8 cellular contexts compared by ENCODE assay signal in the genomic region with DNA sequence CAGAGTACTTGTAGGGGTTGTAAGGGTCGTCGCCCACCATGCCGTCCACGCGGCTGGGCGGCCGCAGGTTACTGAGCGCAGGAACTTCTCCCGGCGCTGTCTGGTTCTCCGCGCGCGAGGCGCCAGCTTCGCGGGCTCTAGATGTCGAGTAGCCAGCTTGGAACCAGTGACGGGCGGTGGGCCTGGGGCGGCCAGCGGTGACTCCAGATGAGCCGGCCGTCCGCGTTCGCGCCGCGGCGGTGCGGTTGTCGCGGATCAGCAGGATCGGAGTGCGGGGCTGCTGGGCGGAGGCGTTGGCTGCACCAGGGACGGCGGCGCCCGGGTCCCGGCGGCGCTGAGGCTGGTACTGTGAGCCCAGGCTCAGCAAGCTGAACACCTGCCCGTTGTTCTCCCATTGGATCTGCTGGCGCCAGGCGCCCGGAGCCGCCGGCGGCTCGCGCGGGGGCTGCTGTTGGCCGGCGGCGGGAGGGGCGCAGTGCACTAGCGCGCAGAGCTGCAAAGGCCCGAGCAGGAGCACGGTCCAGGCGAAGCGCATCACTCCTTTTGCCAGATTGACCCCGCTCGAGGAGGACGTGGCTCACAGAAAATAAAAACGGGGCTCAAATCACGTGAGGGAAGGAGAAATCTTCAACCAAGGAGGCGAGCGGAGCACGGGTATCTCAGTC. TPM values are rescaled to one million over a fixed set of nuclear protein-coding genes. Genes with fewer than 3 reads are reported as not detected.
DNase-seq lines count a peak whose midpoint lies in the region; ATAC-seq, FAIRE-seq and TF ChIP-seq lines count a peak whose summit lies in the region.

No MANE protein-coding gene starts in this region.

- no peaks in the 10 kb centered on the region for H4K20me1 ChIP-seq in HepG2 (ENCODE audit: insufficient read depth, low read length)

- FAIRE-seq in HepG2 (lab: Jason Lieb, UNC), result no peak

- H3K9ac ChIP-seq in HepG2 (ENCODE audit: insufficient read depth, low read depth, low read length), result peak overlapping the region; percentile 72
- peak overlapping the region; percentile 23 to 79 (median 70) for H3K9ac ChIP-seq in subcutaneous abdominal adipose tissue (ENCODE audit: low read length in 5 of 5)

- no peaks in the 10 kb centered on the region for H3K36me3 Mint-ChIP-seq in CD8-positive, alpha-beta memory T cell

- peak; percentile 76 for ATAC-seq in HepG2

- H3K4me1 ChIP-seq in CD8-positive, alpha-beta memory T cell (ENCODE audit: insufficient read depth, low read length), result peaks cover 4% of the 10 kb centered on the region
- H3K4me1 ChIP-seq in HepG2 (ENCODE audit: insufficient read depth, low read length), result peaks cover 66% of the 10 kb centered on the region
- peaks cover 0 to 42% (median 33%) of the 10 kb centered on the region in 5 donors for H3K4me1 ChIP-seq in subcutaneous abdominal adipose tissue (ENCODE audit: control insufficient read depth in 5 of 5, insufficient read depth in 5 of 5, low read length in 5 of 5)

- peaks cover 31 to 78% of the 10 kb centered on the region in 2 donors for H3K27me3 Mint-ChIP-seq in CD8-positive, alpha-beta memory T cell

- no peak overlapping the region for H3K27ac ChIP-seq in CD8-positive, alpha-beta memory T cell (ENCODE audit: low read depth, low read length)
- H3K27ac ChIP-seq in HepG2 (ENCODE audit: extremely low read length, insufficient read depth, low read length) (peak overlapping the region; percentile 77), subcutaneous abdominal adipose tissue (ENCODE audit: low read depth, low read length) (peak overlapping the region; percentile 78)

- TF ChIP-seq CTCF in GM20000 (IDR thresholded peaks at IDR 0.05; ENCODE audit: extremely low read depth, missing control alignments) (no peak), cardiac fibroblast (IDR thresholded peaks at IDR 0.05; ENCODE audit: low read depth, low read length) (no peak), HepG2 (CRISPR knock-in tag; IDR thresholded peaks at IDR 0.05) (no peak)

- CTCF ChIA-PET in CD8-positive, alpha-beta memory T cell (lab: Charles Lee), result no interaction called here
- CTCF ChIA-PET in HepG2 (lab: Yijun Ruan, JAX; ENCODE audit: low intra/inter-chr PET ratio, low total read pairs), result no interaction called here

- POLR2A ChIA-PET in CD8-positive, alpha-beta memory T cell (lab: Charles Lee), result no interaction called here
- POLR2A ChIA-PET in HepG2 (lab: Yijun Ruan, JAX), result interaction anchor here (1.7 kb wide), 1 partner anchor 1346 kb away, joined by 4 read pairs; the partner anchor contains the start of gene CEP120

- in situ Hi-C loops in HepG2 (cut with HindIII; ENCODE audit: extremely low pct_ligation_motif_present, low pct_unique_long_range_greater_than_20kb), result loop anchor here (10.0 kb wide), 1 partner anchor 103 kb away; no protein-coding TSS in a partner anchor

- peak overlapping the region in 6 of 7 donors; percentile 48 to 63 (median 56) for H3K4me3 Mint-ChIP-seq in CD8-positive, alpha-beta memory T cell

- H3K4me3 ChIP-seq in CD8-positive, alpha-beta memory T cell (ENCODE audit: low read length), result no peak overlapping the region
- H3K4me3 ChIP-seq in cardiac fibroblast (replicated peaks in 1 of 2; ENCODE audit: low read depth in 2 of 2, low read length in 2 of 2) (peak overlapping the region; percentile 83 to 87), HepG2 (replicated peaks in 1 of 3; ENCODE audit: insufficient read depth in 1 of 3, low read depth in 2 of 3, low read length in 3 of 3) (peak overlapping the region; percentile 48 to 86 (median 74)), subcutaneous abdominal adipose tissue (ENCODE audit: low read depth in 1 of 5, low read length in 5 of 5) (peak overlapping the region; percentile 82 to 94 (median 88))

- peak overlapping the region; percentile 99 for H3K4me2 ChIP-seq in HepG2 (ENCODE audit: low read depth, low read length)

- TF ChIP-seq RAD21 in HepG2 (CRISPR knock-in tag; IDR thresholded peaks at IDR 0.05), result 0 out of 2 replicates have a peak, but pooled peaks have one; percentile 11

- TF ChIP-seq EP300 in HepG2 (IDR thresholded peaks at IDR 0.05; ENCODE audit: low read depth in 2 of 2, low read length in 2 of 2) (no peak), HepG2 (CRISPR knock-in tag; IDR thresholded peaks at IDR 0.05; ENCODE audit: borderline replicate concordance) (no peak)

- no peak overlapping the region for H3K27ac Mint-ChIP-seq in CD8-positive, alpha-beta memory T cell

- H3K4me1 Mint-ChIP-seq in CD8-positive, alpha-beta memory T cell, result peaks cover 16 to 20% (median 18%) of the 10 kb centered on the region in 3 donors

- no peaks in the 10 kb centered on the region for H3K9me3 Mint-ChIP-seq in CD8-positive, alpha-beta memory T cell

- intact Hi-C loops in HepG2 (cut with micrococcal nuclease; ENCODE audit: unreplicated experiment), result loop anchor here (2.0 kb wide), 1 partner anchor 39 kb away; no protein-coding TSS in a partner anchor

- DNase-seq in CD8-positive, alpha-beta memory T cell, result no peak
- DNase-seq in GM20000 (ENCODE audit: low spot score) (peak; percentile 27), NCI-H526 treated with DMSO at 0.1 percent for 48 hours (lab: John Stamatoyannopoulos, UW) (peak; percentile 26), cardiac fibroblast (ENCODE audit: low read depth in 2 of 2) (peak in 1 of 2 donors; percentile 45), HepG2 (ENCODE audit: low spot score) (peak; percentile 13), NCI-H1048 (lab: John Stamatoyannopoulos, UW) (no peak)
- no peak for DNase-seq in central memory CD4-positive, alpha-beta T cell

- H3K79me2 ChIP-seq in HepG2 (ENCODE audit: insufficient read depth, low read length), result no peaks in the 10 kb centered on the region

- BruUV-seq in HepG2 (replicated peaks; lab: Mats Ljungman, UMichigan), result TSS peak; percentile 39

- no peak overlapping the region for H2AFZ ChIP-seq in HepG2 (ENCODE audit: low read length)

- H3K27me3 ChIP-seq in CD8-positive, alpha-beta memory T cell (ENCODE audit: insufficient read depth, low read length, poor library complexity, severe bottlenecking), result peaks cover 4% of the 10 kb centered on the region
- H3K27me3 ChIP-seq in HepG2 (ENCODE audit: control insufficient read depth in 1 of 2, insufficient read depth in 2 of 2, low read length in 2 of 2) (peaks cover 0 to 7% of the 10 kb centered on the region in 2 experiments; a peak in 3 of 5 replicates), subcutaneous abdominal adipose tissue (ENCODE audit: control insufficient read depth in 5 of 5, insufficient read depth in 4 of 5, low read length in 5 of 5) (no peaks in the 10 kb centered on the region)

- no peak for TF ChIP-seq POLR2A in HepG2 (IDR thresholded peaks at IDR 0.05; ENCODE audit: insufficient read depth in 1 of 2, low read depth in 2 of 2, low read length in 2 of 2)

- H3K36me3 ChIP-seq in CD8-positive, alpha-beta memory T cell (ENCODE audit: insufficient read depth, low read length), result no peaks in the 10 kb centered on the region
- H3K36me3 ChIP-seq in HepG2 (replicated peaks in 1 of 2; ENCODE audit: control insufficient read depth in 1 of 2, insufficient read depth in 2 of 2, low read length in 2 of 2) (peaks cover 3% of the 10 kb centered on the region in 2 experiments; a peak in 4 of 5 replicates), subcutaneous abdominal adipose tissue (ENCODE audit: control insufficient read depth in 5 of 5, insufficient read depth in 5 of 5, low read length in 5 of 5) (peaks cover 6 to 14% (median 11%) of the 10 kb centered on the region in 5 donors)

- no peaks in the 10 kb centered on the region for H3K9me3 ChIP-seq in CD8-positive, alpha-beta memory T cell (ENCODE audit: low read length)
- H3K9me3 ChIP-seq in HepG2 (ENCODE audit: low read length) (no peaks in the 10 kb centered on the region), subcutaneous abdominal adipose tissue (ENCODE audit: control insufficient read depth in 5 of 5, low read length in 5 of 5) (no peaks in the 10 kb centered on the region)

- WGBS in HepG2 (ENCODE audit: low lambda C conversion rate), result 2% methylated on average over 20 of the region's 73 CpGs

RNA-seq across cellular contexts. Expression of gene LOX, which starts 0.5 kb away (rescaled TPM):
- total RNA-seq in CD8-positive, alpha-beta memory T cell, result not detected
- not detected for polyA plus RNA-seq in CD8-positive, alpha-beta memory T cell
- 0.65 and 0.73 TPM in 2 replicates for total RNA-seq in HepG2 (2016; rRNA removed; fragmentation: Illumina TruSeq; extraction: Trizol)
- total RNA-seq in HepG2 (2016; cell fraction: cytosol; rRNA removed; fragmentation: Illumina TruSeq; extraction: Trizol; ENCODE audit: low read depth), result 0.18 TPM in 1 of 2 replicates, not detected in the other
- total RNA-seq in HepG2 (2016; cell fraction: insoluble cytoplasmic fraction; rRNA removed; fragmentation: Illumina TruSeq; extraction: Trizol), result 0.56 and 1.4 TPM in 2 replicates
- 0.62 TPM in 2 replicates for total RNA-seq in HepG2 (2016; cell fraction: membrane; rRNA removed; fragmentation: Illumina TruSeq; extraction: Trizol)
- 1.4 and 1.6 TPM in 2 replicates for total RNA-seq in HepG2 (2016; cell fraction: nucleus; rRNA removed; fragmentation: Illumina TruSeq; extraction: Trizol)
- 165 and 173 TPM in 2 replicates for polyA plus RNA-seq in HepG2 (2011; rRNA removed)
- 185 and 225 TPM in 2 replicates for polyA plus RNA-seq in HepG2 (2011; cell fraction: cytosol; rRNA removed)
- polyA plus RNA-seq in HepG2 (2011; cell fraction: nucleus; rRNA removed), result 99.6 and 118 TPM in 2 replicates
- 60.5 and 125 TPM in 2 replicates for polyA plus RNA-seq in HepG2 (2012)
- 0.25 and 0.35 TPM in 2 replicates for polyA plus RNA-seq in HepG2 (2016; cell fraction: cytosol; fragmentation: Illumina TruSeq; extraction: Trizol; ENCODE audit: low read depth)
- 1.5 TPM in 2 replicates for polyA plus RNA-seq in HepG2 (2016; cell fraction: insoluble cytoplasmic fraction; fragmentation: Illumina TruSeq; extraction: Trizol; ENCODE audit: low read depth)
- 0.43 and 0.55 TPM in 2 replicates for polyA plus RNA-seq in HepG2 (2016; cell fraction: membrane; fragmentation: Illumina TruSeq; extraction: Trizol; ENCODE audit: low read depth)
- 3.5 and 4.1 TPM in 2 replicates for polyA plus RNA-seq in HepG2 (2016; cell fraction: nucleus; fragmentation: Illumina TruSeq; extraction: Trizol; ENCODE audit: insufficient read depth, low read depth)
- 22.4 and 399 TPM in 2 replicates for polyA minus RNA-seq in HepG2 (2011; rRNA and poly(A)+ RNA removed; ENCODE audit: low replicate concordance)
- 255 and 278 TPM in 2 replicates for polyA minus RNA-seq in HepG2 (2011; cell fraction: cytosol; rRNA and poly(A)+ RNA removed)
- 71.3 and 87.9 TPM in 2 replicates for polyA minus RNA-seq in HepG2 (2011; cell fraction: nucleus; rRNA and poly(A)+ RNA removed)

RNA-seq across cellular contexts. Expression of gene ZNF474, which starts 51.8 kb away (rescaled TPM):
- total RNA-seq in CD8-positive, alpha-beta memory T cell, result under 1 TPM in 1 of 2 experiments, not detected in 1; 0.29 TPM
- not detected for polyA plus RNA-seq in CD8-positive, alpha-beta memory T cell
- total RNA-seq in HepG2 (2016; rRNA removed; fragmentation: Illumina TruSeq; extraction: Trizol), result 0.07 TPM in 1 of 2 replicates, not detected in the other
- not detected in 2 replicates for total RNA-seq in HepG2 (2016; cell fraction: cytosol; rRNA removed; fragmentation: Illumina TruSeq; extraction: Trizol; ENCODE audit: low read depth)
- 0.13 TPM in 1 of 2 replicates, not detected in the other for total RNA-seq in HepG2 (2016; cell fraction: insoluble cytoplasmic fraction; rRNA removed; fragmentation: Illumina TruSeq; extraction: Trizol)
- 0.10 and 0.25 TPM in 2 replicates for total RNA-seq in HepG2 (2016; cell fraction: membrane; rRNA removed; fragmentation: Illumina TruSeq; extraction: Trizol)
- 0.25 and 0.38 TPM in 2 replicates for total RNA-seq in HepG2 (2016; cell fraction: nucleus; rRNA removed; fragmentation: Illumina TruSeq; extraction: Trizol)
- polyA plus RNA-seq in HepG2 (2011; rRNA removed), result not detected in 2 replicates
- 0.04 TPM in 1 of 2 replicates, not detected in the other for polyA plus RNA-seq in HepG2 (2011; cell fraction: cytosol; rRNA removed)
- 0.10 TPM in 2 replicates for polyA plus RNA-seq in HepG2 (2011; cell fraction: nucleus; rRNA removed)
- 0.11 TPM in 1 of 2 replicates, not detected in the other for polyA plus RNA-seq in HepG2 (2012)
- polyA plus RNA-seq in HepG2 (2016; cell fraction: cytosol; fragmentation: Illumina TruSeq; extraction: Trizol; ENCODE audit: low read depth), result not detected in 2 replicates
- not detected in 2 replicates for polyA plus RNA-seq in HepG2 (2016; cell fraction: insoluble cytoplasmic fraction; fragmentation: Illumina TruSeq; extraction: Trizol; ENCODE audit: low read depth)
- not detected in 2 replicates for polyA plus RNA-seq in HepG2 (2016; cell fraction: membrane; fragmentation: Illumina TruSeq; extraction: Trizol; ENCODE audit: low read depth)
- polyA plus RNA-seq in HepG2 (2016; cell fraction: nucleus; fragmentation: Illumina TruSeq; extraction: Trizol; ENCODE audit: insufficient read depth, low read depth), result not detected in 2 replicates
- polyA minus RNA-seq in HepG2 (2011; rRNA and poly(A)+ RNA removed; ENCODE audit: low replicate concordance), result 0.12 TPM in 1 of 2 replicates, not detected in the other
- polyA minus RNA-seq in HepG2 (2011; cell fraction: cytosol; rRNA and poly(A)+ RNA removed), result not detected in 2 replicates
- polyA minus RNA-seq in HepG2 (2011; cell fraction: nucleus; rRNA and poly(A)+ RNA removed), result 0.26 and 0.37 TPM in 2 replicates

Comparison
In these comparisons a context has a peak if more than half of its experiments do, and no peak if none do; other contexts are left out.
1. DNase-seq: peak in GM20000 (single experiment), NCI-H526 treated with DMSO at 0.1 percent for 48 hours (single experiment) and HepG2 (single experiment); none in CD8-positive, alpha-beta memory T cell (0 of 5), central memory CD4-positive, alpha-beta T cell (single experiment) and NCI-H1048 (single experiment).